ENCODE assay signal across 13 cellular contexts in genomic region chr2:64516651-64517510, GRCh38. TPM values are rescaled to one million over a fixed set of nuclear protein-coding genes. Genes with fewer than 3 reads are reported as not detected.
DNase-seq lines count a peak whose midpoint lies in the region; ATAC-seq and TF ChIP-seq lines count a peak whose summit lies in the region.
"Had no signal": no experiment of that assay in that cellular context is flagged by ENCODE, and none has a peak within 500 bp of the region (broad histone marks: within the 10 kb centered on the region; RNA-seq: fewer than 3 reads in every experiment).

No MANE protein-coding gene starts in this region.

- intact Hi-C loops in Caco-2 (cut with micrococcal nuclease; ENCODE audit: unreplicated experiment) (no loop called here), PC-9 (cut with micrococcal nuclease; ENCODE audit: unreplicated experiment) (no loop called here), left colon (cut with DNase I, micrococcal nuclease) (no loop called here), prostate gland (cut with DNase I) (no loop called here), natural killer cell (cut with micrococcal nuclease) (no loop called here)

- BruUV-seq in Caco-2 (replicated peaks; lab: Mats Ljungman, UMichigan): no TSS peak
- no TSS peak for BruUV-seq in PC-9 (replicated peaks; lab: Mats Ljungman, UMichigan)

- H3K36me3 Mint-ChIP-seq in Caco-2 (ENCODE audit: insufficient read depth, unreplicated experiment): no peaks in the 10 kb centered on the region
- H3K36me3 Mint-ChIP-seq in natural killer cell: no peaks in the 10 kb centered on the region
- H3K36me3 Mint-ChIP-seq: CD8-positive, alpha-beta T cell; IgD-negative memory B cell had no signal

- H3K79me2 ChIP-seq in PC-9 (ENCODE audit: low read depth): no peaks in the 10 kb centered on the region

- CTCF ChIA-PET in Caco-2 (lab: Charles Lee): no interaction called here
- CTCF ChIA-PET in PC-9 (lab: Charles Lee): no interaction called here

- WGBS in prostate gland: 71% methylated on average over 7 of the region's 7 CpGs

- peaks cover 11% of the 10 kb centered on the region; the same call in 1 of the 2 replicates for H3F3A ChIP-seq in PC-9 (ENCODE audit: insufficient read depth, low read depth)

- ATAC-seq in left colon (peak; percentile 70), natural killer cell (no peak), HG03439 (IDR thresholded peaks at IDR 0.05; ENCODE audit: unreplicated experiment) (no peak)
- ATAC-seq: CD8-positive, alpha-beta T cell had no signal

- H3K9me2 ChIP-seq in PC-9 (ENCODE audit: insufficient read depth): no peaks in the 10 kb centered on the region

- POLR2A ChIA-PET in Caco-2 (lab: Charles Lee) (no interaction called here), PC-9 (lab: Charles Lee; ENCODE audit: unreplicated experiment) (interaction anchor here (0.5 kb wide), 1 partner anchor 489 kb away, joined by 4 read pairs; no protein-coding TSS in a partner anchor)

- H3K4me1 ChIP-seq in Caco-2 (peaks cover 15% of the 10 kb centered on the region; the same call in 1 of the 2 replicates), PC-9 (replicated peaks; ENCODE audit: insufficient read depth) (peaks cover 21% of the 10 kb centered on the region), prostate gland (replicated peaks) (peaks cover 16% of the 10 kb centered on the region)
- H3K4me1 ChIP-seq: SJSA1 had no signal

- H3K27me3 ChIP-seq in Caco-2 (replicated peaks; ENCODE audit: control insufficient read depth, insufficient read depth, low read length) (no peaks in the 10 kb centered on the region), PC-9 (ENCODE audit: insufficient read depth, low read depth) (no peaks in the 10 kb centered on the region), prostate gland (replicated peaks; ENCODE audit: insufficient read depth) (no peaks in the 10 kb centered on the region)

- no peak for TF ChIP-seq POLR2A in prostate gland (IDR thresholded peaks at IDR 0.05)

- no peaks in the 10 kb centered on the region for H3K9me3 Mint-ChIP-seq in Caco-2 (ENCODE audit: unreplicated experiment)
- H3K9me3 Mint-ChIP-seq in natural killer cell: no peaks in the 10 kb centered on the region
- H3K9me3 Mint-ChIP-seq: CD8-positive, alpha-beta T cell; IgD-negative memory B cell had no signal

- DNase-seq in Caco-2 (peak in 1 of 2 experiments; percentile 25), PC-9 (peak in 1 of 2 experiments; percentile 84), left colon (no peak), prostate gland (ENCODE audit: low spot score) (peak; percentile 63), natural killer cell (no peak), hypothalamus (lab: John Stamatoyannopoulos, UW) (no peak)
- DNase-seq: CD8-positive, alpha-beta T cell; DMS 273 treated with DMSO at 0.1 percent for 48 hours; NCI-H2029 had no signal

- H3K27ac Mint-ChIP-seq in Caco-2 (ENCODE audit: unreplicated experiment) (peak overlapping the region; percentile 63), natural killer cell (no peak overlapping the region)
- H3K27ac Mint-ChIP-seq: B cell; CD8-positive, alpha-beta T cell; IgD-negative memory B cell had no signal

- H4K20me1 ChIP-seq in PC-9 (ENCODE audit: insufficient read depth): no peaks in the 10 kb centered on the region

- H3K36me3 ChIP-seq in Caco-2 (ENCODE audit: control insufficient read depth, insufficient read depth, low read length) (no peaks in the 10 kb centered on the region), PC-9 (ENCODE audit: low read depth) (no peaks in the 10 kb centered on the region), prostate gland (no peaks in the 10 kb centered on the region)
- H3K36me3 ChIP-seq: SJSA1 had no signal

- peak overlapping the region; percentile 9; the same call in 1 of the 2 replicates for H2AFZ ChIP-seq in PC-9

- no peak for TF ChIP-seq CTCF in Caco-2 (IDR thresholded peaks at IDR 0.05; ENCODE audit: insufficient read depth in 1 of 2, low read depth in 1 of 2, low read length in 1 of 2, severe bottlenecking in 1 of 2, unreplicated experiment in 1 of 2)
- no peak for TF ChIP-seq CTCF in PC-9 (conservative IDR thresholded peaks at IDR 0.05)
- no peak for TF ChIP-seq CTCF in prostate gland (IDR thresholded peaks at IDR 0.05)
- TF ChIP-seq CTCF in natural killer cell (IDR thresholded peaks at IDR 0.05): no peak

- no peak overlapping the region for H3K4me3 Mint-ChIP-seq in Caco-2 (ENCODE audit: unreplicated experiment)
- H3K4me3 Mint-ChIP-seq in natural killer cell: no peak overlapping the region
- H3K4me3 Mint-ChIP-seq: B cell; CD8-positive, alpha-beta T cell had no signal

- H3K27ac ChIP-seq in PC-9 (no peak overlapping the region), prostate gland (peak overlapping the region; percentile 69 to 84)
- H3K27ac ChIP-seq: SJSA1 had no signal

- no peak overlapping the region for H3K4me3 ChIP-seq in Caco-2 (ENCODE audit: low read depth, low read length)
- H3K4me3 ChIP-seq in PC-9: no peak overlapping the region
- no peak overlapping the region for H3K4me3 ChIP-seq in prostate gland
- H3K4me3 ChIP-seq: SJSA1 had no signal

- H3K4me1 Mint-ChIP-seq in Caco-2 (ENCODE audit: low read depth, unreplicated experiment) (peaks cover 6% of the 10 kb centered on the region), natural killer cell (no peaks in the 10 kb centered on the region)
- H3K4me1 Mint-ChIP-seq: B cell, IgD-negative memory B cell had no signal

- peaks cover 2% of the 10 kb centered on the region for H3K27me3 Mint-ChIP-seq in Caco-2 (ENCODE audit: insufficient read depth, unreplicated experiment)
- peaks cover 6 to 13% of the 10 kb centered on the region in 2 donors for H3K27me3 Mint-ChIP-seq in natural killer cell (ENCODE audit: low read depth in 2 of 2)
- H3K27me3 Mint-ChIP-seq: IgD-negative memory B cell had no signal

- H3K4me2 ChIP-seq in PC-9: peak overlapping the region; percentile 54

- H3K9me3 ChIP-seq in Caco-2: no peaks in the 10 kb centered on the region
- no peaks in the 10 kb centered on the region for H3K9me3 ChIP-seq in PC-9 (ENCODE audit: insufficient read depth, low read depth)
- no peaks in the 10 kb centered on the region for H3K9me3 ChIP-seq in prostate gland
- H3K9me3 ChIP-seq: SJSA1 had no signal

RNA-seq across cellular contexts. Expression of gene AFTPH, which starts 7.2 kb away (rescaled TPM):
- total RNA-seq in Caco-2 (2022) (29.3 and 30.1 TPM in 2 replicates), PC-9 (2021) (34.4 and 40.5 TPM in 2 replicates), left colon (10 to 100 TPM; 57.9 to 59.7 TPM), prostate gland (10 to 100 TPM; 61.3 to 68.1 TPM), natural killer cell (10 to 100 TPM; 28.9 to 39.6 (median 39.5) TPM)
